In genomic region chr1:185670187-185670627, GRCh38 we compare ENCODE assay signal across 8 cellular contexts.
DNase-seq lines count a peak whose midpoint lies in the region; ATAC-seq lines count a peak whose summit lies in the region.

No MANE protein-coding gene starts in this region.

- H3K27me3 Mint-ChIP-seq in activated T-cell treated with anti-CD3 and anti-CD28 coated beads, Interleukin-2, amount 50 U/mL, for 72 hours (ENCODE audit: low read depth), result no peaks in the 10 kb centered on the region

- no peaks in the 10 kb centered on the region for H3K36me3 Mint-ChIP-seq in activated T-cell treated with anti-CD3 and anti-CD28 coated beads, Interleukin-2, amount 50 U/mL, for 72 hours (ENCODE audit: insufficient read depth in 2 of 2)

- H3K9me3 Mint-ChIP-seq in activated T-cell treated with anti-CD3 and anti-CD28 coated beads, Interleukin-2, amount 50 U/mL, for 72 hours, result peaks cover 1 to 2% of the 10 kb centered on the region in 2 donors

- peak; percentile 58 for ATAC-seq in GM21723 (IDR thresholded peaks at IDR 0.05; ENCODE audit: unreplicated experiment)
- ATAC-seq in activated T-cell treated with anti-CD3 and anti-CD28 coated beads, Interleukin-2, amount 50 U/mL, for 72 hours (replicated peaks in 1 of 2), result peak; percentile 75 to 76
- ATAC-seq in sciatic nerve, result peak; percentile 74
- no peak for ATAC-seq in HG02884 (IDR thresholded peaks at IDR 0.05; ENCODE audit: unreplicated experiment)

- peak overlapping the region; percentile 63 for H3K27ac Mint-ChIP-seq in activated T-cell treated with anti-CD3 and anti-CD28 coated beads, Interleukin-2, amount 50 U/mL, for 72 hours

- H3K4me1 Mint-ChIP-seq in activated T-cell treated with anti-CD3 and anti-CD28 coated beads, Interleukin-2, amount 50 U/mL, for 72 hours (ENCODE audit: low read depth), result peaks cover 13% of the 10 kb centered on the region

- peak; percentile 57 for DNase-seq in D341Med (ENCODE audit: low spot score)
- peak; percentile 20 for DNase-seq in NCI-H345 treated with DMSO at 0.1 percent for 48 hours (lab: John Stamatoyannopoulos, UW; ENCODE audit: unreplicated experiment)
- DNase-seq in activated T-cell treated with anti-CD3 and anti-CD28 coated beads, Interleukin-2, amount 50 U/mL, for 72 hours, result peak; percentile 45 to 50
- peak; percentile 19 for DNase-seq in globus pallidus (ENCODE audit: low spot score)
- DNase-seq in sciatic nerve (ENCODE audit: low spot score), result no peak
- DNase-seq in OCI-M2 (lab: John Stamatoyannopoulos, UW; ENCODE audit: unreplicated experiment), result no peak

- intact Hi-C loops in sciatic nerve (cut with DNase I), result loop anchor here (5.0 kb wide), 1 partner anchor 1477 kb away; no protein-coding TSS in a partner anchor

- H3K4me3 Mint-ChIP-seq in activated T-cell treated with anti-CD3 and anti-CD28 coated beads, Interleukin-2, amount 50 U/mL, for 72 hours, result no peak overlapping the region

Comparison
In these comparisons a context has a peak if more than half of its experiments do, and no peak if none do; other contexts are left out.
1. DNase-seq: peak in D341Med (single experiment), NCI-H345 treated with DMSO at 0.1 percent for 48 hours (single experiment), activated T-cell treated with anti-CD3 and anti-CD28 coated beads, Interleukin-2, amount 50 U/mL, for 72 hours (2 of 2) and globus pallidus (single experiment); none in sciatic nerve (single experiment) and OCI-M2 (single experiment).